Comparison of ENCODE assay signal across 25 cellular contexts in genomic region chr4:104351696-104352095, GRCh38.
"Had no signal": no experiment of that assay in that cellular context is flagged by ENCODE, and none has a peak within 500 bp of the region (broad histone marks: within the 10 kb centered on the region; RNA-seq: fewer than 3 reads in every experiment).

No MANE protein-coding gene starts in this region.

- H3K36me3 ChIP-seq: gastrocnemius medialis, heart left ventricle, left ventricle myocardium inferior, neutrophil, pancreas, right lobe of liver, stomach, thyroid gland had no signal

- H3K79me2 ChIP-seq: hepatocyte had no signal

- DNase-seq: effector CD8-positive, alpha-beta T cell; foreskin fibroblast; gastrocnemius medialis; heart left ventricle; left colon; left ventricle myocardium inferior; mesenchymal stem cell; mucosa of descending colon; naive B cell; retina; right lobe of liver; small intestine; stimulated activated CD4-positive, alpha-beta T cell treated with anti-CD3 and anti-CD28 coated beads, Interleukin-15, amount 100 ng/mL, for 24 hours; stimulated activated CD4-positive, alpha-beta T cell treated with anti-CD3 and anti-CD28 coated beads, Interleukin-4, amount 100 ng/mL, for 1 hour; stimulated activated CD8-positive, alpha-beta memory T cell treated with anti-CD3 and anti-CD28 coated beads, Interleukin-4, amount 100 ng/mL, for 48 hours; stimulated activated naive CD4-positive, alpha-beta T cell treated with Interleukin-2 at 50 U/mL for 16 hours; stomach; thyroid gland had no signal

- H3K27ac ChIP-seq: epithelial cell of prostate, gastrocnemius medialis, heart left ventricle, hepatocyte, left ventricle myocardium inferior, neutrophil, pancreas, right lobe of liver, stomach, thyroid gland had no signal

- H2AFZ ChIP-seq: hepatocyte had no signal

- H3K4me2 ChIP-seq: hepatocyte had no signal

- H3K4me3 ChIP-seq: gastrocnemius medialis, heart left ventricle, hepatocyte, left ventricle myocardium inferior, lung, mucosa of descending colon, pancreas, right lobe of liver, stomach, thyroid gland had no signal

- H3K9me3 ChIP-seq: gastrocnemius medialis, pancreas, thyroid gland had no signal

- H3K27me3 ChIP-seq: gastrocnemius medialis, heart left ventricle, hepatocyte, neutrophil, pancreas, right lobe of liver, stomach, thyroid gland had no signal

- ATAC-seq: esophagus mucosa; gastrocnemius medialis; heart left ventricle; left colon; natural killer cell treated with Interleukin-12 subunit alpha and Interleukin-12 subunit beta and Interleukin-15 and Interleukin-18, amount 100 ng/mL, for 72 hours; pancreas had no signal

- H3K4me1 ChIP-seq: gastrocnemius medialis, heart left ventricle, left ventricle myocardium inferior, pancreas, right lobe of liver, stomach, thyroid gland had no signal
